In the genomic region with DNA sequence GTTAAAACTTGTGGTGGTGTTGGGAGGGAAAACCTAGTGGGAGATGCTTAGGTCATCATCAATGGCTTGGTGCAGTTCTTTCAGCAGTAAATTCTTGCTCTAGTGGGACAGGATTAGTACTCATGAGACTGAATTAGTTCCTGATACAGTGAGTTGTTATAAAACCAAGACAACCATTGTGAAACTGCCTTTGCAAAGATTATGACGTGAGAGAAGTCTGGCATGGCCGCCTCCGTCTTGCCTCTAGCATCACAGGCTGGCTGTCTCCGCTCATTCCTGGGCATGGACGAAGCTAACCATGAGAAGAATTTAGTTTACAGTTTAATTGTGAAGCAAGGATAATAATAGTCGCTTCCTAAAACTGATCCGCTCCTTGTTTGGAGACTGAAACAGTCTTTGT, we compare ENCODE assay signal across 8 cellular contexts.
DNase-seq lines count a peak whose midpoint lies in the region; ATAC-seq and TF ChIP-seq lines count a peak whose summit lies in the region.

No MANE protein-coding gene starts in this region.

- H3K79me1 ChIP-seq in neuronal stem cell (ENCODE audit: low read depth, low read length), result no peaks in the 10 kb centered on the region

- H2BK5ac ChIP-seq in neuronal stem cell (ENCODE audit: low read length), result no peak overlapping the region

- no peak overlapping the region for H2BK120ac ChIP-seq in neuronal stem cell (ENCODE audit: low read depth, low read length)

- H3K27ac ChIP-seq in neuronal stem cell (replicated peaks; ENCODE audit: low read length), result no peak overlapping the region
- no peak overlapping the region for H3K27ac ChIP-seq in psoas muscle

- H2BK12ac ChIP-seq in neuronal stem cell (ENCODE audit: low read length), result no peak overlapping the region

- no peak overlapping the region for H3K23ac ChIP-seq in neuronal stem cell (ENCODE audit: low read depth, low read length, poor library complexity)

- no peak overlapping the region for H4K8ac ChIP-seq in neuronal stem cell (ENCODE audit: low read depth, low read length)

- DNase-seq in AG10803 (ENCODE audit: low read depth) (peak; percentile 4), amniotic epithelial cell (ENCODE audit: low read depth) (peak; percentile 20), neuronal stem cell (ENCODE audit: low spot score) (no peak), ACHN (no peak), psoas muscle (no peak), OCI-M2 (lab: John Stamatoyannopoulos, UW; ENCODE audit: unreplicated experiment) (no peak)

- H3K4me3 ChIP-seq in AG10803 (ENCODE audit: low read length) (no peak overlapping the region), neuronal stem cell (ENCODE audit: low read length in 2 of 2) (no peak overlapping the region), psoas muscle (no peak overlapping the region)

- ATAC-seq in GM19395 (IDR thresholded peaks at IDR 0.05; ENCODE audit: unreplicated experiment), result peak; percentile 83
- peak; percentile 67 for ATAC-seq in HG03135 (IDR thresholded peaks at IDR 0.05; ENCODE audit: unreplicated experiment)
- no peak for ATAC-seq in psoas muscle

- no peak overlapping the region for H4K91ac ChIP-seq in neuronal stem cell (ENCODE audit: low read depth, low read length, poor library complexity)

- H3K9me3 ChIP-seq in neuronal stem cell (replicated peaks in 1 of 2; ENCODE audit: control insufficient read depth in 2 of 2, insufficient read depth in 1 of 2, low read depth in 1 of 2, low read length in 2 of 2) (no peaks in the 10 kb centered on the region), psoas muscle (no peaks in the 10 kb centered on the region)

- peaks cover 0 to 4% of the 10 kb centered on the region in 2 donors for H3K4me1 ChIP-seq in neuronal stem cell (ENCODE audit: control insufficient read depth in 2 of 2, insufficient read depth in 1 of 2, low read depth in 1 of 2, low read length in 2 of 2)
- no peaks in the 10 kb centered on the region for H3K4me1 ChIP-seq in psoas muscle

- H3K36me3 ChIP-seq in neuronal stem cell (replicated peaks in 1 of 2; ENCODE audit: control insufficient read depth in 2 of 2, insufficient read depth in 2 of 2, low read length in 2 of 2) (no peaks in the 10 kb centered on the region), psoas muscle (ENCODE audit: insufficient read depth in 1 of 2, low read depth in 1 of 2) (no peaks in the 10 kb centered on the region)

- no peak overlapping the region for H3K9ac ChIP-seq in neuronal stem cell (ENCODE audit: low read depth, low read length, poor library complexity)

- in situ Hi-C loops in ACHN (cut with HindIII; ENCODE audit: low pct_ligation_motif_present, low pct_unique_long_range_greater_than_20kb, low sequenced_read_pairs), result no loop called here

- H2AK5ac ChIP-seq in neuronal stem cell (ENCODE audit: low read depth, low read length), result no peak overlapping the region

- H3K18ac ChIP-seq in neuronal stem cell (ENCODE audit: low read length), result no peak overlapping the region

- no peak overlapping the region for H2AFZ ChIP-seq in neuronal stem cell (ENCODE audit: low read length)

- H3K4me2 ChIP-seq in neuronal stem cell (ENCODE audit: insufficient read depth, low read length, poor library complexity, severe bottlenecking), result no peak overlapping the region

- no peak overlapping the region for H3K14ac ChIP-seq in neuronal stem cell (ENCODE audit: low read length)

- no peak overlapping the region for H3K4ac ChIP-seq in neuronal stem cell (ENCODE audit: low read length)

- WGBS in neuronal stem cell (ENCODE audit: extremely low coverage in 2 of 2, insufficient read length in 2 of 2, insufficient replicate concordance in 1 of 2), 2 donors, result no CpG with 5 or more reads among the region's 7 CpGs
- 26 to 60% (median 38%) methylated on average over 7 of the region's 7 CpGs for WGBS in psoas muscle, 3 donors

- no peak overlapping the region for H2BK15ac ChIP-seq in neuronal stem cell (ENCODE audit: low read length)

- no peaks in the 10 kb centered on the region for H3K27me3 ChIP-seq in neuronal stem cell (ENCODE audit: control insufficient read depth in 3 of 3, insufficient read depth in 3 of 3, low read depth in 1 of 3, low read length in 3 of 3)
- peaks cover 0 to 8% (median 0%) of the 10 kb centered on the region in 3 donors for H3K27me3 ChIP-seq in psoas muscle (ENCODE audit: insufficient read depth in 3 of 3, low read length in 2 of 3)

- intact Hi-C loops in psoas muscle (cut with DNase I), result no loop called here

- no peak for TF ChIP-seq CTCF in AG10803 (conservative IDR thresholded peaks at IDR 0.05; ENCODE audit: low read length)
- TF ChIP-seq CTCF in psoas muscle (IDR thresholded peaks at IDR 0.05), result no peak

Comparison
In these comparisons a context has a peak if more than half of its experiments do, and no peak if none do; other contexts are left out.
1. DNase-seq: peak in AG10803 (single experiment) and amniotic epithelial cell (single experiment); none in neuronal stem cell (single experiment), ACHN (single experiment), psoas muscle (0 of 2) and OCI-M2 (single experiment).
2. ATAC-seq: peak in GM19395 (single experiment) and HG03135 (single experiment); none in psoas muscle (0 of 4).